ENCODE assay signal across 8 cellular contexts in the genomic region with DNA sequence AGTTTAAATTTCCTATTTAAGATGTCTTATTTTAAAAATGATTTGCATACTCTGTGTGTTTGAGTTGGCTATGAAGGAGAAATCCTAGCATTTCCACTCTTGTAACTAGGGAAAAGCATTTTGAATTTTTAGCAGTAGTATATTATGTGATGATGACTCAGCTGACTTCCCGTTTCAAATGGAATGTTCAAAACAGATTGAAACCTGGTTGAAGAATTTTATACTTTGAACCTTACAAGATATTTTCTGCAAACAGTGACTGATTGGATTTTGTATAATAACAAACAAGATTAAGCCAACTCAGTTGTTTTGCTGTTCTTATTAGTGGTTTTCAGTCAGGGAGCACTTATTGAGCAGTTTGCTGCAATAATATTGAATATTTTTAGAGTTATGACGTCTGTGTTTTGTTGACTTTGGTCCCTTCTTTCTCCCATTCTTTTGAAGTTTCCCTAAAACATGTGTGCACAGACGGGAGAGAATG. TPM values are rescaled to one million over a fixed set of nuclear protein-coding genes. Genes with fewer than 3 reads are reported as not detected.
DNase-seq lines count a peak whose midpoint lies in the region; ATAC-seq and TF ChIP-seq lines count a peak whose summit lies in the region.

No MANE protein-coding gene starts in this region.

- no peak overlapping the region for H3K4me3 Mint-ChIP-seq in CD14-positive monocyte

- ATAC-seq in psoas muscle = no peak

- no peaks in the 10 kb centered on the region for H4K20me1 ChIP-seq in fibroblast of lung (ENCODE audit: control insufficient read depth, extremely low read depth, insufficient read depth, low read length)

- H3K27ac ChIP-seq in RWPE1 = no peak overlapping the region
- peak overlapping the region; percentile 2 for H3K27ac ChIP-seq in fibroblast of lung (ENCODE audit: insufficient read depth, low read length)
- peak overlapping the region; percentile 62 for H3K27ac ChIP-seq in psoas muscle

- TF ChIP-seq CTCF in CD14-positive monocyte (IDR thresholded peaks at IDR 0.05) (no peak), RWPE1 (conservative IDR thresholded peaks at IDR 0.05; ENCODE audit: low read depth) (no peak), fibroblast of lung (conservative IDR thresholded peaks at IDR 0.05 in 1 of 2, IDR thresholded peaks at IDR 0.05 in 1 of 2; ENCODE audit: low read depth in 1 of 2, low read length in 2 of 2) (no peak), psoas muscle (IDR thresholded peaks at IDR 0.05) (no peak)

- no peaks in the 10 kb centered on the region for H3K27me3 Mint-ChIP-seq in CD14-positive monocyte (ENCODE audit: low read depth in 3 of 3)

- H3K27me3 ChIP-seq in fibroblast of lung (ENCODE audit: control insufficient read depth, insufficient read depth, low read length) (no peaks in the 10 kb centered on the region), psoas muscle (ENCODE audit: insufficient read depth in 3 of 3, low read length in 2 of 3) (no peaks in the 10 kb centered on the region)

- peak overlapping the region; percentile 78 for H3K4me2 ChIP-seq in fibroblast of lung (ENCODE audit: extremely low read depth, insufficient read depth, low read length)

- H3K36me3 ChIP-seq in fibroblast of lung (ENCODE audit: control insufficient read depth, insufficient read depth, low read length) (no peaks in the 10 kb centered on the region), psoas muscle (ENCODE audit: insufficient read depth in 1 of 2, low read depth in 1 of 2) (peaks cover 0 to 17% of the 10 kb centered on the region in 2 donors)

- POLR2A ChIA-PET in RWPE1 (lab: Yijun Ruan, JAX; ENCODE audit: low non-redundant PET) = no interaction called here

- DNase-seq in CD14-positive monocyte (ENCODE audit: low spot score) (no peak), RWPE1 (ENCODE audit: low spot score) (peak; percentile 20), fibroblast of lung (ENCODE audit: low read depth in 2 of 2) (peak; percentile 59 to 70), psoas muscle (no peak), DMS153 treated with DMSO at 0.1 percent for 48 hours (lab: John Stamatoyannopoulos, UW; ENCODE audit: unreplicated experiment) (no peak), NCI-H446 (lab: John Stamatoyannopoulos, UW) (no peak)
- no peak for DNase-seq in effector CD8-positive, alpha-beta T cell (lab: John Stamatoyannopoulos, UW)
- no peak for DNase-seq in activated T-cell treated with anti-CD3 and anti-CD28 coated beads, Interleukin-2, amount 50 U/mL, for 48 hours

- CTCF ChIA-PET in RWPE1 (lab: Yijun Ruan, JAX) = no interaction called here

- H3K9me3 Mint-ChIP-seq in CD14-positive monocyte = no peaks in the 10 kb centered on the region

- peaks cover 50% of the 10 kb centered on the region for H3K4me1 Mint-ChIP-seq in CD14-positive monocyte

- intact Hi-C loops in CD14-positive monocyte (cut with micrococcal nuclease) = no loop called here
- intact Hi-C loops in psoas muscle (cut with DNase I) = no loop called here

- no peak overlapping the region for H2AFZ ChIP-seq in fibroblast of lung (ENCODE audit: low read length)

- H3K4me1 ChIP-seq in fibroblast of lung (ENCODE audit: control insufficient read depth, extremely low read depth, insufficient read depth, low read length) (peaks cover 12% of the 10 kb centered on the region), psoas muscle (peaks cover 84% of the 10 kb centered on the region)

- peaks cover 86% of the 10 kb centered on the region for H3K79me2 ChIP-seq in fibroblast of lung (ENCODE audit: control insufficient read depth, insufficient read depth, low read length)

- H3K4me3 ChIP-seq in fibroblast of lung (replicated peaks in 1 of 4; ENCODE audit: control extremely low read depth in 1 of 4, insufficient read depth in 1 of 4, low read depth in 3 of 4, low read length in 4 of 4) (peak overlapping the region in 3 of 4 experiments; percentile 10 to 28 (median 23)), psoas muscle (peak overlapping the region; percentile 31)

- H3K27ac Mint-ChIP-seq in CD14-positive monocyte = peak overlapping the region in 4 of 7 donors; percentile 3 to 48 (median 22)

- H3K36me3 Mint-ChIP-seq in CD14-positive monocyte = peaks cover 12 to 29% of the 10 kb centered on the region in 2 donors

- H3K9me3 ChIP-seq in fibroblast of lung (ENCODE audit: control insufficient read depth, insufficient read depth, low read depth, low read length) = no peaks in the 10 kb centered on the region
- no peaks in the 10 kb centered on the region for H3K9me3 ChIP-seq in psoas muscle

- WGBS in psoas muscle, 3 donors = 7 to 14% (median 7%) methylated on average over 3 of the region's 3 CpGs

- H3K9ac ChIP-seq in fibroblast of lung (ENCODE audit: insufficient read depth, low read length) = no peak overlapping the region

RNA-seq across cellular contexts. Expression of gene TNRC6A, which starts 8.0 kb away (rescaled TPM):
- polyA plus RNA-seq in CD14-positive monocyte (1 to 10 TPM; 3.3 to 4.0 TPM), fibroblast of lung (51.5 and 52.2 TPM in 2 replicates), psoas muscle (10 to 100 TPM in 2 of 3 donors, 1 to 10 TPM in 1; 6.4 to 20.9 (median 12.2) TPM)
- total RNA-seq in fibroblast of lung (37.0 and 49.4 TPM in 2 replicates), psoas muscle (10 to 100 TPM; 14.5 to 30.1 (median 24.6) TPM)
- 26.1 and 34.4 TPM in 2 replicates for polyA plus RNA-seq in fibroblast of lung (2012)
- 63.7 and 65.6 TPM in 2 replicates for polyA minus RNA-seq in fibroblast of lung (ENCODE audit: low replicate concordance)

Comparison
In these comparisons a context has a peak if more than half of its experiments do, and no peak if none do; other contexts are left out.
1. DNase-seq: peak in RWPE1 (single experiment) and fibroblast of lung (2 of 2); none in CD14-positive monocyte (single experiment), psoas muscle (0 of 2), effector CD8-positive, alpha-beta T cell (single experiment), DMS153 treated with DMSO at 0.1 percent for 48 hours (single experiment), NCI-H446 (0 of 2) and activated T-cell treated with anti-CD3 and anti-CD28 coated beads, Interleukin-2, amount 50 U/mL, for 48 hours (0 of 2).